ENCODE assay signal across 24 cellular contexts in genomic region chr5:148042920-148043319, GRCh38. TPM values are rescaled to one million over a fixed set of nuclear protein-coding genes. Genes with fewer than 3 reads are reported as not detected.
DNase-seq lines count a peak whose midpoint lies in the region; FAIRE-seq and TF ChIP-seq lines count a peak whose summit lies in the region.
"Had no signal": no experiment of that assay in that cellular context is flagged by ENCODE, and none has a peak within 500 bp of the region (broad histone marks: within the 10 kb centered on the region; RNA-seq: fewer than 3 reads in every experiment).

No MANE protein-coding gene starts in this region.

- H3K4me1 ChIP-seq in esophagus (ENCODE audit: control insufficient read depth in 2 of 2, insufficient read depth in 2 of 2, low read length in 1 of 2) (no peaks in the 10 kb centered on the region), trophoblast cell (ENCODE audit: control insufficient read depth in 1 of 2, insufficient read depth in 2 of 2, low read length in 2 of 2) (no peaks in the 10 kb centered on the region)
- H3K4me1 ChIP-seq: A549; BE2C; BLaER1 treated with 17β-estradiol and CSF1 and Interleukin-3, amounts not matched to agents 10 nM and 100 nM had no signal

- POLR2A ChIA-PET in GM10248 (lab: Yijun Ruan, JAX) = no interaction called here

- no peak overlapping the region for H4K12ac ChIP-seq in trophoblast cell (ENCODE audit: low read depth, low read length)

- H2BK5ac ChIP-seq in trophoblast cell (ENCODE audit: low read depth, low read length, poor library complexity) = no peak overlapping the region

- no peak overlapping the region for H4K91ac ChIP-seq in trophoblast cell (ENCODE audit: low read depth, low read length)

- FAIRE-seq in GM12892 (lab: Jason Lieb, UNC) = no peak
- FAIRE-seq: A549, D721Med, GM12891, H54 had no signal

- no peak overlapping the region for H2BK12ac ChIP-seq in trophoblast cell (ENCODE audit: low read length)

- H3K27me3 ChIP-seq in esophagus (ENCODE audit: control insufficient read depth in 1 of 2, insufficient read depth in 2 of 2, low read length in 2 of 2) (no peaks in the 10 kb centered on the region), trophoblast cell (ENCODE audit: insufficient read depth, low read length) (no peaks in the 10 kb centered on the region)
- H3K27me3 ChIP-seq: BE2C; BLaER1 treated with 17β-estradiol and CSF1 and Interleukin-3, amounts not matched to agents 10 nM and 100 nM had no signal

- CTCF ChIA-PET in GM10248 (lab: Yijun Ruan, JAX) = interaction anchor here (0.9 to 2.6 kb wide), 3 partner anchors 9 to 22 kb away, joined by 3 to 11 read pairs (median 3); no protein-coding TSS in a partner anchor

- WGBS in esophagus, 2 donors = 78 to 82% methylated on average over 5 of the region's 5 CpGs
- no CpG with 5 or more reads among the region's 5 CpGs for WGBS in trophoblast cell (ENCODE audit: extremely low coverage, insufficient coverage, insufficient read length)

- no peak overlapping the region for H3K23ac ChIP-seq in trophoblast cell (ENCODE audit: low read length)

- TF ChIP-seq POLR2A in GM12892 (IDR thresholded peaks at IDR 0.05; ENCODE audit: low read depth, low read length) = no peak

- H3K4me2 ChIP-seq in trophoblast cell (ENCODE audit: low read length) = no peak overlapping the region
- H3K4me2 ChIP-seq: A549; BLaER1 treated with 17β-estradiol and CSF1 and Interleukin-3, amounts not matched to agents 10 nM and 100 nM had no signal

- H2AK5ac ChIP-seq in trophoblast cell (ENCODE audit: low read length) = no peak overlapping the region

- no peak overlapping the region for H2BK120ac ChIP-seq in trophoblast cell (ENCODE audit: insufficient read depth, low read length, poor library complexity)

- H3K27ac ChIP-seq in esophagus (ENCODE audit: low read depth in 2 of 2, low read length in 1 of 2) (peak overlapping the region; percentile 43 to 92), trophoblast cell (ENCODE audit: low read depth, low read length) (no peak overlapping the region)
- H3K27ac ChIP-seq: A549; BLaER1 treated with 17β-estradiol and CSF1 and Interleukin-3, amounts not matched to agents 10 nM and 100 nM had no signal

- no peak overlapping the region for H3K18ac ChIP-seq in trophoblast cell (ENCODE audit: low read length)

- no peak for TF ChIP-seq CTCF in GM10248 (IDR thresholded peaks at IDR 0.05; ENCODE audit: control extremely low read depth, extremely low read depth, low read depth, missing control alignments)

- H3K79me1 ChIP-seq in trophoblast cell (ENCODE audit: low read length) = no peaks in the 10 kb centered on the region

- no peak overlapping the region for H3K9ac ChIP-seq in trophoblast cell (ENCODE audit: low read length)
- H3K9ac ChIP-seq: BLaER1 treated with 17β-estradiol and CSF1 and Interleukin-3, amounts not matched to agents 10 nM and 100 nM had no signal

- no peak overlapping the region for H4K8ac ChIP-seq in trophoblast cell (ENCODE audit: low read depth, low read length)

- peak; percentile 2 for DNase-seq in RPMI7951 (ENCODE audit: low read depth)
- peak; percentile 23 to 77 for DNase-seq in trophoblast cell
- DNase-seq in GM12892 (ENCODE audit: insufficient read length) = no peak
- DNase-seq in mucosa of gallbladder (ENCODE audit: low spot score) = no peak
- no peak for DNase-seq in GM10248 (ENCODE audit: extremely low spot score)
- DNase-seq: 8988T; ACHN; AML-193; BE2C; CD4-positive, alpha-beta T cell; CD8-positive, alpha-beta memory T cell; DMS 273 treated with DMSO at 0.1 percent for 48 hours; DMS79; EL; GDM1; GOT3; HCEC 1CT had no signal

- H3K4me3 ChIP-seq in esophagus (ENCODE audit: low read depth in 1 of 2, low read length in 2 of 2) (no peak overlapping the region), trophoblast cell (ENCODE audit: low read depth, low read length) (no peak overlapping the region)
- H3K4me3 ChIP-seq: A549; BLaER1 treated with 17β-estradiol and CSF1 and Interleukin-3, amounts not matched to agents 10 nM and 100 nM had no signal

- no peaks in the 10 kb centered on the region for H3K9me3 ChIP-seq in esophagus (ENCODE audit: control insufficient read depth in 2 of 2, insufficient read depth in 1 of 2, low read depth in 1 of 2, low read length in 1 of 2)
- H3K9me3 ChIP-seq in trophoblast cell (ENCODE audit: insufficient read depth, low read depth, low read length) = no peaks in the 10 kb centered on the region
- H3K9me3 ChIP-seq: A549; BE2C; BLaER1 treated with 17β-estradiol and CSF1 and Interleukin-3, amounts not matched to agents 10 nM and 100 nM had no signal

- no peak overlapping the region for H3K4ac ChIP-seq in trophoblast cell (ENCODE audit: low read depth, low read length)

- H3K36me3 ChIP-seq in esophagus (ENCODE audit: control insufficient read depth in 2 of 2, insufficient read depth in 2 of 2, low read length in 1 of 2) = no peaks in the 10 kb centered on the region
- H3K36me3 ChIP-seq in trophoblast cell (ENCODE audit: control insufficient read depth in 1 of 2, insufficient read depth in 2 of 2, low read length in 2 of 2) = no peaks in the 10 kb centered on the region
- H3K36me3 ChIP-seq: BE2C; BLaER1 treated with 17β-estradiol and CSF1 and Interleukin-3, amounts not matched to agents 10 nM and 100 nM had no signal

- H3K79me2 ChIP-seq in trophoblast cell (ENCODE audit: control insufficient read depth, insufficient read depth, low read length, poor library complexity) = no peaks in the 10 kb centered on the region

- H3K14ac ChIP-seq in trophoblast cell (ENCODE audit: low read length) = no peak overlapping the region

- no peak overlapping the region for H2AFZ ChIP-seq in trophoblast cell (ENCODE audit: insufficient read depth, low read length, poor library complexity)

RNA-seq across cellular contexts. Expression of gene SPINK5, which starts 20.9 kb away (rescaled TPM):
- not detected in 2 replicates for total RNA-seq in RPMI7951 (2014; rRNA removed; shearing (Covaris generic))
- 1,000 to 10,000 TPM in 1 of 2 donors, 100 to 1,000 TPM in 1; 772 to 1,309 TPM for polyA plus RNA-seq in esophagus
- polyA plus RNA-seq in trophoblast cell (2013) = 2.4 and 2.6 TPM in 2 replicates
- polyA plus RNA-seq in GM12892 (2012; ENCODE audit: missing spikeins) = not detected
- 5.2 TPM for total RNA-seq in mucosa of gallbladder
- total RNA-seq: CD4-positive, alpha-beta T cell; CD8-positive, alpha-beta memory T cell had no signal
- polyA plus RNA-seq: A549; CD14-positive monocyte; CD8-positive, alpha-beta memory T cell had no signal

Comparison
In these comparisons a context has a peak if more than half of its experiments do, and no peak if none do; other contexts are left out.
1. DNase-seq: peak in RPMI7951 (single experiment) and trophoblast cell (2 of 2); none in GM12892 (single experiment), mucosa of gallbladder (single experiment) and GM10248 (single experiment).